In the genomic region with DNA sequence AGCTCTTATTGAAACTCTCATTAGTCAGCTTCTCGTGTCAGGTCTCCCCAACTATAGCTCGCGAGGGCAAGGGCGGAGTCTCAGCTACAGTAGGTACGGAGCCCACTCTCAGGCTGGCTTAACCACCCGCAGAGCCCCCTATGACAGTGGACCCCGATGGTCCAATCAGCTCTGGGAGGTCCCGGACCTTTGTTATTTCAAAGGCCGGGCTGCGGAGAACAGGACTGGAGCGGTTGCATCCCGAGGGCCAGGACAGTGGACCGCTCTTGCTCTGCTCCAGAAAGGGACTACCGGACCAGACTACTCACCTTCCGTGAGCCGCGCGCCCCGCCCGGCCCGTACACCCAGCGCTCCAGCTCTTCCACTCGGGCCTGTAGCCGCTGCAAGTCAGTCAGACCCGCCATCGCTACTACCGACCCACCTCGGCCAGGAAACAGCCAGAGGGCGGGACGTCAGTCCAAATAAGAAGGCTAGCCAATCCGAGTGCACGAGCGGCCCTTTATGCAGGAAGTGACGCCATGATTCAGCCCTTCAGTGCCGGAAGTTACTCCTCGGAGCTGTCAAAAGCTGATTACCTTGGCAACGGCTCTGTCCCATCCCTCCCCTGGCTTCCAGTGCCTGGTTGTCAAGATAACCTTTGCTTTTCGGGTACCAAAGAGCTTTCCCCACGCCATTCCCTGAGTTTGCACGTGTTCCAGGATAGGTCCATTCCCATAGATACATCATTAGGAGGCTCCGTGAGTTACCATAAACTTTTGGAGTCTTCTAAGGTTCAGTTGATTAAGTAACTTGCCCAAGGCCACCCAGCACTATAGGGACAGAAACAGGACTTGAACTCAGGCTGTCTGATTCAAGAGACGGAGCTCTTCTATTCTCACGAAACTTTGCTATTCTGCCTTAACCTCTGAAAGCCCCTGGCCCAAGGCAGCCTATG, we compare ENCODE assay signal across 8 cellular contexts. TPM values are rescaled to one million over a fixed set of nuclear protein-coding genes. Genes with fewer than 3 reads are reported as not detected.
DNase-seq lines count a peak whose midpoint lies in the region; ATAC-seq, FAIRE-seq and TF ChIP-seq lines count a peak whose summit lies in the region.

Gene DCTN3, minus strand, starts transcription at position 435 of the 934 bp plus-strand sequence. Its CDS starts 31 bp downstream, at position 404.

- intact Hi-C loops in T-helper 1 cell treated with Interleukin-12 subunit alpha and Interleukin-12 subunit beta and Interleukin-4 antibody, amounts not matched to agents 30 ng/mL and 1 ng/mL, for 36 hours (cut with micrococcal nuclease): loop anchor here (1.0 to 10.0 kb wide), 7 partner anchors 8 to 1034 kb away; partner anchors contain the start of genes CCDC107, DNAI1, FAM219A and RMRP
- intact Hi-C loops in left ventricle myocardium superior (cut with micrococcal nuclease): no loop called here
- intact Hi-C loops in psoas muscle (cut with DNase I): no loop called here

- H3K4me3 ChIP-seq in psoas muscle: peak within 1 kb of the TSS; percentile 89

- TF ChIP-seq CTCF in psoas muscle (IDR thresholded peaks at IDR 0.05): no peak

- peak; percentile 97 for ATAC-seq in HG02840 (IDR thresholded peaks at IDR 0.05; ENCODE audit: low FRiP score, unreplicated experiment)
- peak; percentile 99 for ATAC-seq in left ventricle myocardium superior
- peak; percentile 97 to 100 (median 100) for ATAC-seq in psoas muscle

- 5 to 6% (median 5%) methylated on average over 43 of the region's 43 CpGs for WGBS in psoas muscle, 3 donors

- H3K27ac ChIP-seq in psoas muscle: peak within 1 kb of the TSS; percentile 56

- TF ChIP-seq POLR2A in GM12892 (IDR thresholded peaks at IDR 0.05; ENCODE audit: low read depth, low read length): peak; percentile 72; the same call in 1 of the 2 replicates

- H3K4me1 ChIP-seq in psoas muscle: peaks cover 18% of the 10 kb centered on the region

- FAIRE-seq in GM12892 (lab: Jason Lieb, UNC): peak; percentile 98
- FAIRE-seq in urothelium cell line (lab: Jason Lieb, UNC): peak; percentile 77

- H3K36me3 ChIP-seq in psoas muscle (ENCODE audit: insufficient read depth in 1 of 2, low read depth in 1 of 2): peaks cover 3 to 37% of the 10 kb centered on the region in 2 donors

- H3K9me3 ChIP-seq in psoas muscle: no peaks in the 10 kb centered on the region

- DNase-seq in GM12892 (ENCODE audit: insufficient read length) (peak; percentile 97), NCI-H146 treated with DMSO at 0.1 percent for 48 hours (lab: John Stamatoyannopoulos, UW; ENCODE audit: unreplicated experiment) (peak; percentile 97), amniotic epithelial cell (ENCODE audit: low read depth) (peak; percentile 93), left ventricle myocardium superior (peak; percentile 93), psoas muscle (peak; percentile 91 to 95), urothelium cell line (ENCODE audit: low spot score) (peak; percentile 98)

- peaks cover 0 to 36% (median 16%) of the 10 kb centered on the region in 3 donors for H3K27me3 ChIP-seq in psoas muscle (ENCODE audit: insufficient read depth in 3 of 3, low read length in 2 of 3)

RNA-seq across cellular contexts. Expression of gene DCTN3, which starts in this region (rescaled TPM):
- polyA plus RNA-seq in GM12892 (2012; ENCODE audit: missing spikeins): 92.0 TPM
- total RNA-seq in T-helper 1 cell treated with Interleukin-12 subunit alpha and Interleukin-12 subunit beta and Interleukin-4 antibody, amounts not matched to agents 30 ng/mL and 1 ng/mL, for 36 hours: 108 and 115 TPM in 2 replicates
- total RNA-seq in left ventricle myocardium superior (139 TPM), psoas muscle (100 to 1,000 TPM in 2 of 4 donors, 10 to 100 TPM in 2; 79.4 to 109 (median 93.8) TPM)
- 10 to 100 TPM; 52.7 to 96.5 (median 95.8) TPM for polyA plus RNA-seq in psoas muscle

Comparison
In these comparisons a context has a peak if more than half of its experiments do, and no peak if none do; other contexts are left out.
1. Peak in every context shown above with its lines: DNase-seq, ATAC-seq, H3K4me3 ChIP-seq and H3K27ac ChIP-seq.